Comparison of ENCODE assay signal across 3 cellular contexts in genomic region chr7:44107116-44107960, GRCh38.
TF ChIP-seq lines count a peak whose summit lies in the region.

No MANE protein-coding gene starts in this region.

TF ChIP-seq in SK-N-SH, 30 proteins besides CTCF, POLR2A, EP300 and RAD21:
- TF ChIP-seq YY1 (IDR thresholded peaks at IDR 0.05; ENCODE audit: low read depth) (no peak), IRF3 (IDR thresholded peaks at IDR 0.05; ENCODE audit: low read depth, low read length) (no peak), MAX (IDR thresholded peaks at IDR 0.05; ENCODE audit: low read depth) (no peak), GABPA (IDR thresholded peaks at IDR 0.05; ENCODE audit: low read depth) (no peak), ZBTB33 (IDR thresholded peaks at IDR 0.05; ENCODE audit: borderline replicate concordance, low read depth) (no peak), USF2 (IDR thresholded peaks at IDR 0.05; ENCODE audit: borderline replicate concordance, low read depth, low read length) (no peak), FOXJ3 (CRISPR knock-in tag; IDR thresholded peaks at IDR 0.05) (no peak), SMC3 (IDR thresholded peaks at IDR 0.05; ENCODE audit: low read depth, low read length) (no peak), JUND (IDR thresholded peaks at IDR 0.05) (no peak), RCOR1 (IDR thresholded peaks at IDR 0.05; ENCODE audit: low read length) (no peak), MXI1 (IDR thresholded peaks at IDR 0.05; ENCODE audit: low read depth, low read length) (no peak), NRF1 (IDR thresholded peaks at IDR 0.05; ENCODE audit: low read depth, low read length) (no peak), FOSL2 (IDR thresholded peaks at IDR 0.05; ENCODE audit: borderline replicate concordance, low read depth) (no peak)

TF ChIP-seq in SK-N-SH treated with all-trans-retinoic acid at 6 μM for 48 hours, 23 proteins besides CTCF, POLR2A, EP300 and RAD21:
- no peak for TF ChIP-seq PPARA (CRISPR knock-in tag; IDR thresholded peaks at IDR 0.05; ENCODE audit: borderline replicate concordance)
- no peak for TF ChIP-seq CSRNP3 (CRISPR knock-in tag; IDR thresholded peaks at IDR 0.05)
- TF ChIP-seq ZFP3 (CRISPR knock-in tag; IDR thresholded peaks at IDR 0.05) = no peak
- no peak for TF ChIP-seq PATZ1 (CRISPR knock-in tag; IDR thresholded peaks at IDR 0.05; ENCODE audit: borderline replicate concordance)
- no peak for TF ChIP-seq BACH2 (CRISPR knock-in tag; IDR thresholded peaks at IDR 0.05; ENCODE audit: borderline replicate concordance)
- TF ChIP-seq RARB (CRISPR knock-in tag; IDR thresholded peaks at IDR 0.05) = no peak
- no peak for TF ChIP-seq TSHZ2 (CRISPR knock-in tag; IDR thresholded peaks at IDR 0.05)
- TF ChIP-seq ARNTL (CRISPR knock-in tag; IDR thresholded peaks at IDR 0.05; ENCODE audit: borderline replicate concordance, low read depth) = no peak
- TF ChIP-seq TOX (CRISPR knock-in tag; IDR thresholded peaks at IDR 0.05; ENCODE audit: borderline replicate concordance) = no peak
- TF ChIP-seq ZNF8 (CRISPR knock-in tag; IDR thresholded peaks at IDR 0.05) = no peak
- TF ChIP-seq CSDC2 (CRISPR knock-in tag; IDR thresholded peaks at IDR 0.05) = no peak
- no peak for TF ChIP-seq GLIS3 (CRISPR knock-in tag; IDR thresholded peaks at IDR 0.05)
- no peak for TF ChIP-seq ZNF70 (CRISPR knock-in tag; IDR thresholded peaks at IDR 0.05)
- no peak for TF ChIP-seq POU6F1 (CRISPR knock-in tag; IDR thresholded peaks at IDR 0.05; ENCODE audit: borderline replicate concordance, low read depth)
- no peak for TF ChIP-seq ESRRG (CRISPR knock-in tag; IDR thresholded peaks at IDR 0.05)
- TF ChIP-seq ZC3H10 (CRISPR knock-in tag; IDR thresholded peaks at IDR 0.05) = no peak

TF ChIP-seq in GM23338, 12 proteins besides CTCF, POLR2A, EP300 and RAD21:
- no peak for TF ChIP-seq ETS1 (IDR thresholded peaks at IDR 0.05)
- no peak for TF ChIP-seq NANOG (IDR thresholded peaks at IDR 0.05; ENCODE audit: borderline replicate concordance)
- no peak for TF ChIP-seq EZH2phosphoT487 (IDR thresholded peaks at IDR 0.05; ENCODE audit: unreplicated experiment)
- TF ChIP-seq JUNB (IDR thresholded peaks at IDR 0.05; ENCODE audit: unreplicated experiment) = no peak
- TF ChIP-seq CREB1 (CRISPR knock-in tag; IDR thresholded peaks at IDR 0.05; ENCODE audit: low read depth) = no peak
- no peak for TF ChIP-seq STAT1 (IDR thresholded peaks at IDR 0.05; ENCODE audit: unreplicated experiment)
- TF ChIP-seq ZNF114 (CRISPR knock-in tag; IDR thresholded peaks at IDR 0.05) = no peak
- no peak for TF ChIP-seq EZH2 (IDR thresholded peaks at IDR 0.05; ENCODE audit: low read depth, unreplicated experiment)
- TF ChIP-seq ZNF462 (CRISPR knock-in tag; IDR thresholded peaks at IDR 0.05) = no peak
- TF ChIP-seq REST (IDR thresholded peaks at IDR 0.05; ENCODE audit: unreplicated experiment) = no peak
- TF ChIP-seq POLR2AphosphoS5 (IDR thresholded peaks at IDR 0.05; ENCODE audit: low read depth) = no peak
- TF ChIP-seq ZNF331 (CRISPR knock-in tag; IDR thresholded peaks at IDR 0.05; ENCODE audit: low read depth) = no peak
